ENCODE assay signal across 24 cellular contexts in the genomic region with DNA sequence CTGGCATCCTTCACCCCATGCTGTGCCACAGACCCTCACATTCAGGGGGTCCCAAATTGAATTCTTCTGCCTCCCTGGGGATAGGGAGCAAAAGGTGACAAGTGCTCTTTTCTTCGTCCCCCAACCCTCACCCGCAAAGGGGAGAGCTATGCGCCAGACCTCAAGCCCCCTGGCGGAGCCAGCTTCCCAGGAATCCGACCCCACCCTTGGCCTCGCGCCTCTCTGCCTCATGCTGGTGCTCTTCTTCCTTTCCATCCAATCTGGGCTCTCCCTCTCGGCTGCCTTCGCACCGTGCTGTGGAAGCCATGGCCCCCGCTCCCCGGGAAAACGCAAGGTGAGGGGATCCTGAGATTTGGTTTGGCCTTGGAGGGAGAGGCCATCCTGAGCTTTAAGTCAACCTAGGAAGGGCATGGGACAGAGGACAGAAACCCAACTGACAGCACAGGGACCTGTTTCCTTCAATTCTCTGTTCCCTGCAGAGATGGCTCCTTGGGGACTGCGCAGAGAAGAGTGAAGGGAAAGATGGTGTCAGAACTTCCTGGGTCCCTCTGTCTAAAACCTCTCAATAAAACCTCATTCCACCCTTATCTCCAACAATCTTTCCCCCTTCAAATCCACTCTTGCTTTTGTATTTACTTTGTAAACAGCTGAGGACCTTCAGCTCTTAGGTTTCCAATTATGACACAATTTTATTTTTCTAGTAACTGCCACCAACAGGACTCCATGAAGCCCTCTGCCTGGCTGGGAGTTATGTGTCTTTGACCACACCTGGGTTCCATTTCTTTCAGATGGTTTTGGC. TPM values are rescaled to one million over a fixed set of nuclear protein-coding genes. Genes with fewer than 3 reads are reported as not detected.
DNase-seq lines count a peak whose midpoint lies in the region; ATAC-seq and TF ChIP-seq lines count a peak whose summit lies in the region.
"Had no signal": no experiment of that assay in that cellular context is flagged by ENCODE, and none has a peak within 500 bp of the region (broad histone marks: within the 10 kb centered on the region; RNA-seq: fewer than 3 reads in every experiment).

No MANE protein-coding gene starts in this region.

- CTCF ChIA-PET in CD4-positive, alpha-beta T cell (lab: Charles Lee): no interaction called here

- H3K27ac ChIP-seq in CD4-positive, alpha-beta T cell (ENCODE audit: low read depth, low read length): no peak overlapping the region
- peak overlapping the region; percentile 94 for H3K27ac ChIP-seq in parathyroid adenoma
- H3K27ac ChIP-seq: 22Rv1 had no signal

- peak overlapping the region; percentile 45 for H2AFZ ChIP-seq in parathyroid adenoma

- no peaks in the 10 kb centered on the region for H3K9me3 ChIP-seq in CD4-positive, alpha-beta T cell (ENCODE audit: control insufficient read depth, low read length)
- no peaks in the 10 kb centered on the region for H3K9me3 ChIP-seq in parathyroid adenoma (ENCODE audit: control insufficient read depth, low read length)
- H3K9me3 ChIP-seq: gastroesophageal sphincter had no signal

- no peak overlapping the region for H3K4me3 ChIP-seq in parathyroid adenoma (ENCODE audit: low read depth, low read length)
- H3K4me3 ChIP-seq: gastroesophageal sphincter had no signal

- no peaks in the 10 kb centered on the region for H3K27me3 ChIP-seq in CD4-positive, alpha-beta T cell (ENCODE audit: control insufficient read depth, insufficient read depth, low read length)
- H3K27me3 ChIP-seq in parathyroid adenoma (ENCODE audit: control insufficient read depth, insufficient read depth, low read length): no peaks in the 10 kb centered on the region
- H3K27me3 ChIP-seq: gastroesophageal sphincter had no signal

- no peaks in the 10 kb centered on the region for H3K36me3 ChIP-seq in parathyroid adenoma (ENCODE audit: control insufficient read depth, insufficient read depth, low read length)
- H3K36me3 ChIP-seq: gastroesophageal sphincter had no signal

- peaks cover 38% of the 10 kb centered on the region for H3K4me1 Mint-ChIP-seq in CD4-positive, alpha-beta T cell (ENCODE audit: low read depth)
- H3K4me1 Mint-ChIP-seq in dendritic cell treated with granulocyte-macrophage colony-stimulating factor and Interleukin-4, amounts not matched to agents 40 ng/mL and 50 ng/mL, for 4 days (ENCODE audit: low read depth): peaks cover 39% of the 10 kb centered on the region

- no peaks in the 10 kb centered on the region for H3K27me3 Mint-ChIP-seq in CD4-positive, alpha-beta T cell
- H3K27me3 Mint-ChIP-seq in dendritic cell treated with granulocyte-macrophage colony-stimulating factor and Interleukin-4, amounts not matched to agents 40 ng/mL and 50 ng/mL, for 4 days: peaks cover 12% of the 10 kb centered on the region
- H3K27me3 Mint-ChIP-seq: activated CD4-positive, alpha-beta T cell treated with anti-CD3 and anti-CD28 coated beads, Interleukin-2, amount 10 ng/mL, durations not matched to agents 24 days and 14 days had no signal

- no peaks in the 10 kb centered on the region for H3K9me3 Mint-ChIP-seq in CD4-positive, alpha-beta T cell
- no peaks in the 10 kb centered on the region for H3K9me3 Mint-ChIP-seq in dendritic cell treated with granulocyte-macrophage colony-stimulating factor and Interleukin-4, amounts not matched to agents 40 ng/mL and 50 ng/mL, for 4 days
- H3K9me3 Mint-ChIP-seq: activated CD4-positive, alpha-beta T cell treated with anti-CD3 and anti-CD28 coated beads, Interleukin-2, amount 10 ng/mL, durations not matched to agents 24 days and 14 days; natural killer cell treated with Interleukin-12 subunit alpha and Interleukin-12 subunit beta and Interleukin-15 and Interleukin-18, amount 100 ng/mL, for 72 hours had no signal

- no peak overlapping the region for H3K4me2 ChIP-seq in parathyroid adenoma (ENCODE audit: low read length)

- no peak overlapping the region for H3K4me3 Mint-ChIP-seq in CD4-positive, alpha-beta T cell
- no peak overlapping the region for H3K4me3 Mint-ChIP-seq in dendritic cell treated with granulocyte-macrophage colony-stimulating factor and Interleukin-4, amounts not matched to agents 40 ng/mL and 50 ng/mL, for 4 days
- H3K4me3 Mint-ChIP-seq: activated CD4-positive, alpha-beta T cell treated with anti-CD3 and anti-CD28 coated beads, Interleukin-2, amount 10 ng/mL, durations not matched to agents 24 days and 14 days; natural killer cell treated with Interleukin-12 subunit alpha and Interleukin-12 subunit beta and Interleukin-15 and Interleukin-18, amount 100 ng/mL, for 72 hours had no signal

- H3K9ac ChIP-seq in parathyroid adenoma: no peak overlapping the region

- peak; percentile 5 for DNase-seq in NCI-H2029 (lab: John Stamatoyannopoulos, UW)
- no peak for DNase-seq in NCI-H2029 treated with DMSO at 0.1 percent for 48 hours (lab: John Stamatoyannopoulos, UW)
- DNase-seq in CD4-positive, alpha-beta T cell: no peak
- no peak for DNase-seq in omental fat pad (ENCODE audit: low spot score)
- no peak for DNase-seq in NCI-H526 (lab: John Stamatoyannopoulos, UW)
- no peak for DNase-seq in DMS114 treated with DMSO at 0.1 percent for 48 hours (lab: John Stamatoyannopoulos, UW; ENCODE audit: unreplicated experiment)
- DNase-seq: activated CD4-positive, alpha-beta T cell treated with anti-CD3 and anti-CD28 coated beads, Interleukin-2, amount 10 ng/mL, durations not matched to agents 24 days and 14 days; activated naive CD4-positive, alpha-beta T cell treated with Interleukin-2 at 50 U/mL for 16 hours; effector memory CD4-positive, alpha-beta T cell; EL; kidney glomerular epithelial cell; NCI-H1105; NCI-H2107; NCI-H510A treated with DMSO at 0.1 percent for 48 hours; stimulated activated CD4-positive, alpha-beta T cell treated with anti-CD3 and anti-CD28 coated beads, Interleukin-4, amount 100 ng/mL, for 24 hours had no signal

- H3K27ac Mint-ChIP-seq in CD4-positive, alpha-beta T cell: peak overlapping the region; percentile 97
- peak overlapping the region; percentile 3 for H3K27ac Mint-ChIP-seq in dendritic cell treated with granulocyte-macrophage colony-stimulating factor and Interleukin-4, amounts not matched to agents 40 ng/mL and 50 ng/mL, for 4 days
- H3K27ac Mint-ChIP-seq: activated CD4-positive, alpha-beta T cell treated with anti-CD3 and anti-CD28 coated beads, Interleukin-2, amount 10 ng/mL, durations not matched to agents 24 days and 14 days; natural killer cell treated with Interleukin-12 subunit alpha and Interleukin-12 subunit beta and Interleukin-15 and Interleukin-18, amount 100 ng/mL, for 72 hours had no signal

- no peaks in the 10 kb centered on the region for H3K36me3 Mint-ChIP-seq in CD4-positive, alpha-beta T cell (ENCODE audit: low read depth)
- H3K36me3 Mint-ChIP-seq in dendritic cell treated with granulocyte-macrophage colony-stimulating factor and Interleukin-4, amounts not matched to agents 40 ng/mL and 50 ng/mL, for 4 days (ENCODE audit: low read depth): no peaks in the 10 kb centered on the region
- H3K36me3 Mint-ChIP-seq: natural killer cell treated with Interleukin-12 subunit alpha and Interleukin-12 subunit beta and Interleukin-15 and Interleukin-18, amount 100 ng/mL, for 72 hours had no signal

- TF ChIP-seq CTCF in CD4-positive, alpha-beta T cell (IDR thresholded peaks at IDR 0.05): no peak
- TF ChIP-seq CTCF in parathyroid adenoma (IDR thresholded peaks at IDR 0.05): no peak
- no peak for TF ChIP-seq CTCF in omental fat pad (IDR thresholded peaks at IDR 0.05)

- no peak for ATAC-seq in CD4-positive, alpha-beta T cell (ENCODE audit: poor library complexity)
- no peak for ATAC-seq in omental fat pad (ENCODE audit: low FRiP score)
- ATAC-seq: esophagus mucosa; HCT116; natural killer cell treated with Interleukin-12 subunit alpha and Interleukin-12 subunit beta and Interleukin-15 and Interleukin-18, amount 100 ng/mL, for 72 hours had no signal

- peaks cover 20% of the 10 kb centered on the region for H3K4me1 ChIP-seq in parathyroid adenoma

- intact Hi-C loops in CD4-positive, alpha-beta T cell (cut with DNase I, micrococcal nuclease): loop anchor here in 1 of 2 experiments (5.0 kb wide), 1 partner anchor 52 kb away; a partner anchor contains a TSS
- intact Hi-C loops in dendritic cell treated with granulocyte-macrophage colony-stimulating factor and Interleukin-4, amounts not matched to agents 40 ng/mL and 50 ng/mL, for 4 days (cut with micrococcal nuclease): no loop called here

- POLR2A ChIA-PET in CD4-positive, alpha-beta T cell (lab: Charles Lee): no interaction called here

- H3K79me2 ChIP-seq in parathyroid adenoma: no peaks in the 10 kb centered on the region

RNA-seq across cellular contexts. Expression of a gene that starts 36.3 kb away (rescaled TPM):
- total RNA-seq in CD4-positive, alpha-beta T cell: not detected
- 10 to 100 TPM in 1 of 4 donors, 1 to 10 TPM in 2, under 1 TPM in 1; 0.32 to 16.2 (median 3.5) TPM for total RNA-seq in omental fat pad
- total RNA-seq: activated CD4-positive, alpha-beta T cell treated with anti-CD3 and anti-CD28 coated beads, Interleukin-2, amount 10 ng/mL, durations not matched to agents 24 days and 14 days; esophagus mucosa; gastroesophageal sphincter; LHCN-M2; mesenteric fat pad; natural killer cell treated with Interleukin-12 subunit alpha and Interleukin-12 subunit beta and Interleukin-15 and Interleukin-18, amount 100 ng/mL, for 72 hours had no signal

RNA-seq across cellular contexts. Expression of a gene that starts 51.4 kb away (rescaled TPM):
- total RNA-seq in CD4-positive, alpha-beta T cell: 10 to 100 TPM; 10.9 to 12.0 TPM
- 1 to 10 TPM; 6.0 to 9.3 (median 8.1) TPM for total RNA-seq in omental fat pad
